In genomic region chr10:99966306-99966705, GRCh38 we compare ENCODE assay signal across 10 cellular contexts. TPM values are rescaled to one million over a fixed set of nuclear protein-coding genes. Genes with fewer than 3 reads are reported as not detected.
DNase-seq lines count a peak whose midpoint lies in the region; ATAC-seq and TF ChIP-seq lines count a peak whose summit lies in the region.
"Had no signal": no experiment of that assay in that cellular context is flagged by ENCODE, and none has a peak within 500 bp of the region (broad histone marks: within the 10 kb centered on the region; RNA-seq: fewer than 3 reads in every experiment).

No MANE protein-coding gene starts in this region.

- no peaks in the 10 kb centered on the region for H3K4me1 ChIP-seq in body of pancreas

- H3K27ac Mint-ChIP-seq in progenitor cell of endocrine pancreas: peak overlapping the region; percentile 90
- H3K27ac Mint-ChIP-seq: naive thymus-derived CD4-positive, alpha-beta T cell had no signal

- H3K9me3 Mint-ChIP-seq in progenitor cell of endocrine pancreas (ENCODE audit: low read depth): peaks cover 7% of the 10 kb centered on the region

- H3K36me3 ChIP-seq in body of pancreas (replicated peaks in 1 of 2; ENCODE audit: insufficient read depth in 1 of 2, low read depth in 2 of 2) (no peaks in the 10 kb centered on the region), H7 (replicated peaks; ENCODE audit: control insufficient read depth, insufficient read depth, low read length) (no peaks in the 10 kb centered on the region; the same call in 1 of the 2 replicates)

- whole genome bisulfite sequencing in body of pancreas, 2 donors: 52 to 63% methylated on average over 3 of the region's 3 CpGs

- H3K4me3 ChIP-seq in epithelial cell of esophagus (ENCODE audit: low read length) (no peak overlapping the region), body of pancreas (no peak overlapping the region), H7 (ENCODE audit: insufficient read depth, low read depth, low read length) (no peak overlapping the region)
- H3K4me3 ChIP-seq: thoracic aorta had no signal

- H3K27me3 ChIP-seq in body of pancreas (no peaks in the 10 kb centered on the region), H7 (ENCODE audit: control insufficient read depth, insufficient read depth, low read length) (no peaks in the 10 kb centered on the region)

- no peak for TF ChIP-seq POLR2A in body of pancreas (IDR thresholded peaks at IDR 0.05)

- H3K9me3 ChIP-seq in body of pancreas: no peaks in the 10 kb centered on the region
- H3K9me3 ChIP-seq: thoracic aorta had no signal

- H3K27ac ChIP-seq in body of pancreas: no peak overlapping the region

- ATAC-seq in HG02798 (IDR thresholded peaks at IDR 0.05; ENCODE audit: poor library complexity, unreplicated experiment) (no peak), body of pancreas (no peak)
- ATAC-seq: naive thymus-derived CD4-positive, alpha-beta T cell had no signal

- peak; percentile 78 for DNase-seq in H4 (ENCODE audit: low spot score)
- DNase-seq in RPMI7951 (ENCODE audit: low read depth): peak; percentile 98
- peak; percentile 80 for DNase-seq in epithelial cell of esophagus (ENCODE audit: low read depth)
- no peak for DNase-seq in progenitor cell of endocrine pancreas (ENCODE audit: low spot score, unreplicated experiment)
- DNase-seq in body of pancreas: no peak
- no peak for DNase-seq in H7
- DNase-seq: activated CD8-positive, alpha-beta memory T cell treated with anti-CD3 and anti-CD28 coated beads, Interleukin-2, amount 50 U/mL, for 48 hours; naive thymus-derived CD4-positive, alpha-beta T cell had no signal

- peaks cover 20% of the 10 kb centered on the region for H3K36me3 Mint-ChIP-seq in progenitor cell of endocrine pancreas (ENCODE audit: insufficient read depth)

- H3K4me1 Mint-ChIP-seq in progenitor cell of endocrine pancreas (ENCODE audit: low read depth): peaks cover 4% of the 10 kb centered on the region

- no peaks in the 10 kb centered on the region for H3K27me3 Mint-ChIP-seq in progenitor cell of endocrine pancreas
- H3K27me3 Mint-ChIP-seq: naive thymus-derived CD4-positive, alpha-beta T cell had no signal

- H3K4me3 Mint-ChIP-seq in progenitor cell of endocrine pancreas (ENCODE audit: low read depth): no peak overlapping the region
- H3K4me3 Mint-ChIP-seq: naive thymus-derived CD4-positive, alpha-beta T cell had no signal

- no peak for TF ChIP-seq CTCF in epithelial cell of esophagus (IDR thresholded peaks at IDR 0.05; ENCODE audit: insufficient read depth, low read depth, low read length, missing control alignments)
- TF ChIP-seq CTCF in progenitor cell of endocrine pancreas (IDR thresholded peaks at IDR 0.05; ENCODE audit: unreplicated experiment): no peak
- TF ChIP-seq CTCF in body of pancreas (IDR thresholded peaks at IDR 0.05): no peak

- intact Hi-C loops in body of pancreas (cut with DNase I): no loop called here

RNA-seq across cellular contexts. Expression of gene DNMBP, which starts 43.4 kb away (rescaled TPM):
- 7.0 and 7.3 TPM in 2 replicates for total RNA-seq in H4 (2014; rRNA removed; shearing (Covaris generic))
- 5.9 and 7.2 TPM in 2 replicates for total RNA-seq in RPMI7951 (2014; rRNA removed; shearing (Covaris generic))
- total RNA-seq in progenitor cell of endocrine pancreas: 43.8 and 47.5 TPM in 2 replicates
- 10 to 100 TPM; 11.5 to 19.2 TPM for total RNA-seq in body of pancreas
- 8.5 and 16.9 TPM in 2 replicates for total RNA-seq in H7 (2014; rRNA removed; shearing (Covaris generic))

Comparison
In these comparisons a context has a peak if more than half of its experiments do, and no peak if none do; other contexts are left out.
1. DNase-seq: peak in H4 (single experiment), RPMI7951 (single experiment) and epithelial cell of esophagus (single experiment); none in progenitor cell of endocrine pancreas (single experiment), body of pancreas (0 of 4) and H7 (single experiment).